In genomic region chr15:40787344-40787841, GRCh38 we compare ENCODE assay signal across 8 cellular contexts. TPM values are rescaled to one million over a fixed set of nuclear protein-coding genes. Genes with fewer than 3 reads are reported as not detected.
DNase-seq lines count a peak whose midpoint lies in the region; ATAC-seq, FAIRE-seq and TF ChIP-seq lines count a peak whose summit lies in the region.

No MANE protein-coding gene starts in this region.

- no peaks in the 10 kb centered on the region for H3K27me3 ChIP-seq in gastrocnemius medialis

- no peak for FAIRE-seq in HTR-8/SVneo (lab: Jason Lieb, UNC)
- no peak for FAIRE-seq in frontal cortex (lab: Jason Lieb, UNC)

- no peak overlapping the region for H3K4me3 ChIP-seq in gastrocnemius medialis

- POLR2A ChIA-PET in activated CD4-positive, alpha-beta T cell treated with anti-CD3 and anti-CD28 coated beads, Interleukin-2, amount 10 ng/mL, durations not matched to agents 7 days and 5 days (lab: Charles Lee), result interaction anchor here (0.5 kb wide), 1 partner anchor 24 kb away, joined by 5 read pairs; no protein-coding TSS in a partner anchor

- TF ChIP-seq POLR2A in gastrocnemius medialis (IDR thresholded peaks at IDR 0.05), result no peak

- no peaks in the 10 kb centered on the region for H3K9me3 ChIP-seq in gastrocnemius medialis

- H3K27ac ChIP-seq in epithelial cell of prostate (peak overlapping the region; percentile 96), gastrocnemius medialis (peak overlapping the region; percentile 4 to 81 (median 19))

- ATAC-seq in gastrocnemius medialis (no peak), HG02870 (IDR thresholded peaks at IDR 0.05; ENCODE audit: unreplicated experiment) (no peak)

- BruUV-seq in Calu3 (replicated peaks; lab: Mats Ljungman, UMichigan), result no TSS peak

- in situ Hi-C loops in gastrocnemius medialis (cut with MboI; ENCODE audit: low sequenced_read_pairs in 4 of 4), result loop anchor here in 1 of 4 donors (25.0 kb wide), 1 partner anchor 100 kb away; the partner anchor contains the start of gene RAD51

- H3K9me3 Mint-ChIP-seq in Calu3 (ENCODE audit: low read depth, unreplicated experiment), result no peaks in the 10 kb centered on the region
- H3K9me3 Mint-ChIP-seq in activated CD4-positive, alpha-beta T cell treated with anti-CD3 and anti-CD28 coated beads, Interleukin-2, amount 10 ng/mL, durations not matched to agents 7 days and 5 days, result no peaks in the 10 kb centered on the region

- intact Hi-C loops in Calu3 (cut with micrococcal nuclease; ENCODE audit: unreplicated experiment), result loop anchor here (2.0 to 10.0 kb wide), 3 partner anchors 19 to 113 kb away; partner anchors contain the start of gene C15orf62
- intact Hi-C loops in gastrocnemius medialis (cut with DNase I; ENCODE audit: low total_unique reads), result no loop called here

- no peak overlapping the region for H3K4me3 Mint-ChIP-seq in Calu3 (ENCODE audit: low read depth, unreplicated experiment)
- no peak overlapping the region for H3K4me3 Mint-ChIP-seq in activated CD4-positive, alpha-beta T cell treated with anti-CD3 and anti-CD28 coated beads, Interleukin-2, amount 10 ng/mL, durations not matched to agents 7 days and 5 days

- CTCF ChIA-PET in Calu3 (lab: Charles Lee), result interaction anchor here (0.5 to 2.4 kb wide), 4 partner anchors 48 to 107 kb away, joined by 3 to 8 read pairs (median 4); partner anchors contain the start of genes SPINT1 and VPS18
- CTCF ChIA-PET in activated CD4-positive, alpha-beta T cell treated with anti-CD3 and anti-CD28 coated beads, Interleukin-2, amount 10 ng/mL, durations not matched to agents 7 days and 5 days (lab: Charles Lee), result interaction anchor here (1.0 to 2.3 kb wide), 3 partner anchors 21 to 107 kb away, joined by 3 to 7 read pairs (median 4); partner anchors contain the start of genes RAD51 and VPS18

- H3K36me3 Mint-ChIP-seq in Calu3 (ENCODE audit: insufficient read depth, unreplicated experiment), result peaks cover 12% of the 10 kb centered on the region
- no peaks in the 10 kb centered on the region for H3K36me3 Mint-ChIP-seq in activated CD4-positive, alpha-beta T cell treated with anti-CD3 and anti-CD28 coated beads, Interleukin-2, amount 10 ng/mL, durations not matched to agents 7 days and 5 days (ENCODE audit: low read depth)

- TF ChIP-seq CTCF in Calu3 (IDR thresholded peaks at IDR 0.05; ENCODE audit: unreplicated experiment), result no peak
- no peak for TF ChIP-seq CTCF in gastrocnemius medialis (IDR thresholded peaks at IDR 0.05 in 4 of 5, conservative IDR thresholded peaks at IDR 0.05 in 1 of 5)

- H3K4me1 ChIP-seq in gastrocnemius medialis, result peaks cover 10 to 18% of the 10 kb centered on the region in 2 donors

- peaks cover 10% of the 10 kb centered on the region for H3K4me1 Mint-ChIP-seq in Calu3 (ENCODE audit: low read depth, unreplicated experiment)
- H3K4me1 Mint-ChIP-seq in activated CD4-positive, alpha-beta T cell treated with anti-CD3 and anti-CD28 coated beads, Interleukin-2, amount 10 ng/mL, durations not matched to agents 7 days and 5 days, result peaks cover 27% of the 10 kb centered on the region

- no peaks in the 10 kb centered on the region for H3K27me3 Mint-ChIP-seq in Calu3 (ENCODE audit: unreplicated experiment)
- H3K27me3 Mint-ChIP-seq in activated CD4-positive, alpha-beta T cell treated with anti-CD3 and anti-CD28 coated beads, Interleukin-2, amount 10 ng/mL, durations not matched to agents 7 days and 5 days, result no peaks in the 10 kb centered on the region

- H3K36me3 ChIP-seq in gastrocnemius medialis, result no peaks in the 10 kb centered on the region

- peak; percentile 82 for DNase-seq in Calu3
- peak; percentile 55 for DNase-seq in NCI-H1436 treated with DMSO at 0.1 percent for 48 hours (lab: John Stamatoyannopoulos, UW)
- peak; percentile 57 for DNase-seq in activated CD4-positive, alpha-beta T cell treated with anti-CD3 and anti-CD28 coated beads, Interleukin-2, amount 10 ng/mL, durations not matched to agents 7 days and 5 days
- DNase-seq in epithelial cell of prostate (ENCODE audit: low read depth, low spot score), result peak; percentile 77
- DNase-seq in gastrocnemius medialis, result no peak
- no peak for DNase-seq in HTR-8/SVneo (ENCODE audit: insufficient read length, low spot score)
- DNase-seq in frontal cortex (ENCODE audit: low spot score in 2 of 2), result no peak

- H3K27ac Mint-ChIP-seq in Calu3 (ENCODE audit: unreplicated experiment), result peak overlapping the region; percentile 80
- H3K27ac Mint-ChIP-seq in activated CD4-positive, alpha-beta T cell treated with anti-CD3 and anti-CD28 coated beads, Interleukin-2, amount 10 ng/mL, durations not matched to agents 7 days and 5 days, result peak overlapping the region; percentile 60

RNA-seq across cellular contexts. Expression of gene C15orf62, which starts 17.6 kb away (rescaled TPM):
- total RNA-seq in Calu3 (2022) (0.56 and 0.64 TPM in 2 replicates), gastrocnemius medialis (under 1 TPM in 2 of 4 donors, not detected in 2; 0.09 to 0.49 TPM), frontal cortex (not detected)
- 1 to 10 TPM; 1.0 to 1.3 TPM for total RNA-seq in activated CD4-positive, alpha-beta T cell treated with anti-CD3 and anti-CD28 coated beads, Interleukin-2, amount 10 ng/mL, durations not matched to agents 7 days and 5 days

RNA-seq across cellular contexts. Expression of gene ZFYVE19, which starts 19.5 kb away (rescaled TPM):
- total RNA-seq in Calu3 (2022) (13.9 and 14.9 TPM in 2 replicates), gastrocnemius medialis (10 to 100 TPM; 11.4 to 18.9 (median 14.7) TPM), frontal cortex (18.8 TPM)
- total RNA-seq in activated CD4-positive, alpha-beta T cell treated with anti-CD3 and anti-CD28 coated beads, Interleukin-2, amount 10 ng/mL, durations not matched to agents 7 days and 5 days, result 10 to 100 TPM; 31.1 to 32.2 TPM

RNA-seq across cellular contexts. Expression of gene DNAJC17, which starts 19.9 kb away (rescaled TPM):
- total RNA-seq in Calu3 (2022) (15.2 and 17.4 TPM in 2 replicates), gastrocnemius medialis (10 to 100 TPM in 2 of 4 donors, 1 to 10 TPM in 2; 5.3 to 25.0 (median 11.4) TPM), frontal cortex (15.5 TPM)
- 10 to 100 TPM; 42.2 to 44.3 TPM for total RNA-seq in activated CD4-positive, alpha-beta T cell treated with anti-CD3 and anti-CD28 coated beads, Interleukin-2, amount 10 ng/mL, durations not matched to agents 7 days and 5 days

RNA-seq across cellular contexts. Expression of gene GCHFR, which starts 23.5 kb away (rescaled TPM):
- total RNA-seq in Calu3 (2022), result 5.6 and 11.6 TPM in 2 replicates
- 10 to 100 TPM; 33.9 to 35.5 TPM for total RNA-seq in activated CD4-positive, alpha-beta T cell treated with anti-CD3 and anti-CD28 coated beads, Interleukin-2, amount 10 ng/mL, durations not matched to agents 7 days and 5 days
- 10 to 100 TPM in 3 of 4 donors, under 1 TPM in 1; 0.49 to 16.9 (median 14.4) TPM for total RNA-seq in gastrocnemius medialis
- total RNA-seq in frontal cortex, result 4.5 TPM

RNA-seq across cellular contexts. Expression of gene RMDN3, which starts 32.3 kb away (rescaled TPM):
- total RNA-seq in Calu3 (2022) (23.5 and 25.5 TPM in 2 replicates), gastrocnemius medialis (10 to 100 TPM; 12.7 to 55.3 (median 19.6) TPM), frontal cortex (15.9 TPM)
- total RNA-seq in activated CD4-positive, alpha-beta T cell treated with anti-CD3 and anti-CD28 coated beads, Interleukin-2, amount 10 ng/mL, durations not matched to agents 7 days and 5 days, result 10 to 100 TPM; 26.0 to 32.6 TPM

Comparison
In these comparisons a context has a peak if more than half of its experiments do, and no peak if none do; other contexts are left out.
1. DNase-seq: peak in Calu3 (single experiment), NCI-H1436 treated with DMSO at 0.1 percent for 48 hours (single experiment), activated CD4-positive, alpha-beta T cell treated with anti-CD3 and anti-CD28 coated beads, Interleukin-2, amount 10 ng/mL, durations not matched to agents 7 days and 5 days (single experiment) and epithelial cell of prostate (single experiment); none in gastrocnemius medialis (0 of 2), HTR-8/SVneo (single experiment) and frontal cortex (0 of 2).